In the genomic region with DNA sequence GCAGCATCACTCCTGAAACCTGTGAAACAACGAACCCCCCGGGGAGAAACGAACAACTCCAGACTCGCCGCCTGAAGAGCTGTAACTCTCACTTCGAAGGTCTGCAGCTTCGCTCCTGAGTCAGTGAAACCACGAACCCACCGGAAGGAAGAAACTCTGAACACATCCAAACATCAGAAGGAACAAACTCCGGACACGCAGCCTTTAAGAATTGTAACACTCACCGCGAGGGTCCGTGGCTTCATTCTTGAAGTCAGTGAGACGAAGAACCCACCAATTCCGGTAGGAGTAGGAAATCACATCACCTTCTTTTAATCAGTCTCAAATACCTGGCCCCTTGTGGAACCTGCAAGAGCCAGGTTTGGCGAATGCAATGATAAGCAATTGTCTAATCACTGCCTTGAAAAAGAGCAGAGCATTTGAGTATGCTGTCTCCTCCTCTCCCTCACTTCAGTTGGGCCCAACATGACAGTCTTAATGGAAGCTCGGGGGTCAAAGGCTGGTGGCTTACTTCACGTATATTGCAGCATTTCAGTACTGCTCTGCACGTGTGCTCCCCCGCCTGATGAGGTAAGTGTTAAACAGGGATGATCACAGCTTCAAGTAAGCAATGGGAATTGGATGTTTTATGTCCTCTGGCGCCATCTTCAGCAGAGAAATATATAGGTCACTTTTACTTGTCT, we compare ENCODE assay signal across 8 cellular contexts. TPM values are rescaled to one million over a fixed set of nuclear protein-coding genes. Genes with fewer than 3 reads are reported as not detected.
DNase-seq lines count a peak whose midpoint lies in the region; ATAC-seq and TF ChIP-seq lines count a peak whose summit lies in the region.

No MANE protein-coding gene starts in this region.

- H3K27ac ChIP-seq in PC-9 (no peak overlapping the region), upper lobe of right lung (no peak overlapping the region)

- no peaks in the 10 kb centered on the region for H3K4me1 ChIP-seq in PC-9 (replicated peaks; ENCODE audit: insufficient read depth)
- no peaks in the 10 kb centered on the region for H3K4me1 ChIP-seq in upper lobe of right lung

- no peak overlapping the region for H2AFZ ChIP-seq in PC-9

- DNase-seq in GM06990 (ENCODE audit: extremely low read depth, insufficient read length) (peak; percentile 68), H7 (peak; percentile 70), LHCN-M2 (ENCODE audit: low read depth) (peak; percentile 82), PC-9 (peak; percentile 38 to 63), fibroblast of pulmonary artery (ENCODE audit: low read depth) (peak; percentile 94), omental fat pad (ENCODE audit: low spot score) (no peak), upper lobe of right lung (no peak)
- DNase-seq in activated T-cell treated with anti-CD3 and anti-CD28 coated beads, Interleukin-2, amount 50 U/mL, for 48 hours: peak; percentile 66 to 67

- peak; percentile 93 for ATAC-seq in omental fat pad (ENCODE audit: low FRiP score)
- ATAC-seq in upper lobe of right lung: peak; percentile 96

- H3K36me3 ChIP-seq in GM06990 (ENCODE audit: control insufficient read depth, insufficient read depth, low read length) (no peaks in the 10 kb centered on the region), H7 (replicated peaks; ENCODE audit: control insufficient read depth, insufficient read depth, low read length) (no peaks in the 10 kb centered on the region), PC-9 (ENCODE audit: low read depth) (no peaks in the 10 kb centered on the region), upper lobe of right lung (no peaks in the 10 kb centered on the region)

- no peaks in the 10 kb centered on the region for H3K79me2 ChIP-seq in PC-9 (ENCODE audit: low read depth)

- H3K4me3 ChIP-seq in GM06990 (replicated peaks; ENCODE audit: low read depth, low read length): no peak overlapping the region
- H3K4me3 ChIP-seq in H7 (ENCODE audit: insufficient read depth, low read depth, low read length): no peak overlapping the region
- H3K4me3 ChIP-seq in PC-9: no peak overlapping the region
- H3K4me3 ChIP-seq in fibroblast of pulmonary artery (replicated peaks; ENCODE audit: low read depth, low read length): no peak overlapping the region
- peak overlapping the region; percentile 4 for H3K4me3 ChIP-seq in upper lobe of right lung

- POLR2A ChIA-PET in PC-9 (lab: Charles Lee; ENCODE audit: unreplicated experiment): interaction anchor here (0.6 kb wide), 1 partner anchor 83 kb away, joined by 3 read pairs; no protein-coding TSS in a partner anchor

- no peaks in the 10 kb centered on the region for H3K27me3 ChIP-seq in GM06990 (replicated peaks; ENCODE audit: control insufficient read depth, insufficient read depth, low read length)
- H3K27me3 ChIP-seq in H7 (ENCODE audit: control insufficient read depth, insufficient read depth, low read length): no peaks in the 10 kb centered on the region
- H3K27me3 ChIP-seq in PC-9 (ENCODE audit: insufficient read depth, low read depth): peaks cover 2% of the 10 kb centered on the region; the same call in 1 of the 2 replicates
- H3K27me3 ChIP-seq in upper lobe of right lung: no peaks in the 10 kb centered on the region

- H4K20me1 ChIP-seq in PC-9 (ENCODE audit: insufficient read depth): no peaks in the 10 kb centered on the region

- no peaks in the 10 kb centered on the region for H3F3A ChIP-seq in PC-9 (ENCODE audit: insufficient read depth, low read depth)

- CTCF ChIA-PET in PC-9 (lab: Charles Lee): interaction anchor here (1.1 to 1.3 kb wide), 2 partner anchors 138 to 387 kb away, joined by 3 read pairs; no protein-coding TSS in a partner anchor

- H3K9me3 ChIP-seq in PC-9 (ENCODE audit: insufficient read depth, low read depth) (no peaks in the 10 kb centered on the region), upper lobe of right lung (no peaks in the 10 kb centered on the region)

- TF ChIP-seq CTCF in GM06990 (IDR thresholded peaks at IDR 0.05; ENCODE audit: insufficient read depth, low read length, poor library complexity, severe bottlenecking): peak; percentile 59
- peak; percentile 79 for TF ChIP-seq CTCF in PC-9 (conservative IDR thresholded peaks at IDR 0.05)
- TF ChIP-seq CTCF in fibroblast of pulmonary artery (IDR thresholded peaks at IDR 0.05; ENCODE audit: low read length, missing control alignments): peak; percentile 72
- TF ChIP-seq CTCF in omental fat pad (IDR thresholded peaks at IDR 0.05): peak in 1 of 3 donors; percentile 39
- TF ChIP-seq CTCF in upper lobe of right lung (IDR thresholded peaks at IDR 0.05): peak; percentile 69

- H3K4me2 ChIP-seq in PC-9: no peak overlapping the region

- no peaks in the 10 kb centered on the region for H3K9me2 ChIP-seq in PC-9 (ENCODE audit: insufficient read depth)

- intact Hi-C loops in PC-9 (cut with micrococcal nuclease; ENCODE audit: unreplicated experiment): loop anchor here (1.0 to 10.0 kb wide), 6 partner anchors 45 to 394 kb away; no protein-coding TSS in a partner anchor
- intact Hi-C loops in upper lobe of right lung (cut with DNase I): no loop called here

- BruUV-seq in PC-9 (replicated peaks; lab: Mats Ljungman, UMichigan): no TSS peak

RNA-seq across cellular contexts. Expression of a gene that starts 0.5 kb away (rescaled TPM):
- not detected in 2 replicates for total RNA-seq in H7 (2014; rRNA removed; shearing (Covaris generic))
- 0.57 TPM in 1 of 2 replicates, not detected in the other for total RNA-seq in LHCN-M2 (2014; rRNA removed)
- polyA plus RNA-seq in LHCN-M2 (2012): not detected
- total RNA-seq in PC-9 (2021): not detected in 2 replicates
- total RNA-seq in omental fat pad: 1 to 10 TPM in 2 of 4 donors, not detected in 2; 1.1 to 1.8 TPM
- not detected for total RNA-seq in upper lobe of right lung

RNA-seq across cellular contexts. Expression of a gene that starts 58.0 kb away (rescaled TPM):
- not detected in 2 replicates for total RNA-seq in H7 (2014; rRNA removed; shearing (Covaris generic))
- 6.6 and 7.2 TPM in 2 replicates for total RNA-seq in LHCN-M2 (2014; rRNA removed)
- polyA plus RNA-seq in LHCN-M2 (2012): 1.8 TPM
- total RNA-seq in PC-9 (2021): 3.7 and 4.1 TPM in 2 replicates
- total RNA-seq in omental fat pad: 1 to 10 TPM; 3.0 to 6.9 (median 4.2) TPM
- total RNA-seq in upper lobe of right lung: 1.8 TPM

Comparison
In these comparisons a context has a peak if more than half of its experiments do, and no peak if none do; other contexts are left out.
1. DNase-seq: peak in GM06990 (single experiment), H7 (single experiment), LHCN-M2 (single experiment), PC-9 (2 of 2), activated T-cell treated with anti-CD3 and anti-CD28 coated beads, Interleukin-2, amount 50 U/mL, for 48 hours (2 of 2) and fibroblast of pulmonary artery (single experiment); none in omental fat pad (single experiment) and upper lobe of right lung (single experiment).